19 cellular contexts compared by ENCODE assay signal in genomic region chr4:111494471-111494870, GRCh38.
DNase-seq lines count a peak whose midpoint lies in the region; ATAC-seq and TF ChIP-seq lines count a peak whose summit lies in the region.
"Had no signal": no experiment of that assay in that cellular context is flagged by ENCODE, and none has a peak within 500 bp of the region (broad histone marks: within the 10 kb centered on the region; RNA-seq: fewer than 3 reads in every experiment).

No MANE protein-coding gene starts in this region.

- no peaks in the 10 kb centered on the region for H3K79me2 ChIP-seq in ACC112 (ENCODE audit: control insufficient read depth, insufficient read depth, low read length, unreplicated experiment)

- no peaks in the 10 kb centered on the region for H3K27me3 ChIP-seq in ACC112 (ENCODE audit: insufficient read depth, low read length)
- H3K27me3 ChIP-seq in brain microvascular endothelial cell (replicated peaks), result no peaks in the 10 kb centered on the region
- H3K27me3 ChIP-seq in dorsolateral prefrontal cortex, result no peaks in the 10 kb centered on the region
- no peaks in the 10 kb centered on the region for H3K27me3 ChIP-seq in tibial artery
- H3K27me3 ChIP-seq: Peyer's patch had no signal

- no peak overlapping the region for H3K4me3 ChIP-seq in ACC112 (ENCODE audit: low read depth, low read length)
- H3K4me3 ChIP-seq in brain microvascular endothelial cell (ENCODE audit: low read depth, low read length), result no peak overlapping the region
- H3K4me3 ChIP-seq in dorsolateral prefrontal cortex, result no peak overlapping the region
- no peak overlapping the region for H3K4me3 ChIP-seq in tibial artery
- H3K4me3 ChIP-seq: HAP-1, Peyer's patch had no signal

- peaks cover 70% of the 10 kb centered on the region for H3K4me1 Mint-ChIP-seq in HFFc6 (ENCODE audit: low read depth)

- no peaks in the 10 kb centered on the region for H3K27me3 Mint-ChIP-seq in HFFc6 (ENCODE audit: insufficient read depth)
- H3K27me3 Mint-ChIP-seq: CD4-positive, alpha-beta T cell had no signal

- intact Hi-C loops in dorsolateral prefrontal cortex (cut with DNase I), result no loop called here
- intact Hi-C loops in tibial artery (cut with DNase I; ENCODE audit: low total_unique reads), result no loop called here

- DNase-seq in HFFc6, result peak; percentile 17
- DNase-seq in brain microvascular endothelial cell, result peak; percentile 2
- DNase-seq in iris pigment epithelial cell (ENCODE audit: low read depth), result peak; percentile 56
- no peak for DNase-seq in dorsolateral prefrontal cortex
- DNase-seq in tibial artery, result no peak
- DNase-seq in SW480 (ENCODE audit: low spot score), result no peak
- DNase-seq: CD4-positive, alpha-beta T cell; MV-4-11; NCI-H1694 treated with DMSO at 0.1 percent for 48 hours; NCI-H510A; NCI-H748 treated with DMSO at 0.1 percent for 48 hours; NK-92 treated with Interleukin-12 subunit alpha and Interleukin-12 subunit beta, amount 100 ng/mL, for 24 hours; Peyer's patch had no signal

- H3K36me3 Mint-ChIP-seq in HFFc6 (ENCODE audit: low read depth), result peaks cover 8% of the 10 kb centered on the region

- ATAC-seq in GM21360 (IDR thresholded peaks at IDR 0.05; ENCODE audit: unreplicated experiment), result no peak
- ATAC-seq: HepG2 had no signal

- H3K27ac Mint-ChIP-seq in HFFc6, result peak overlapping the region; percentile 66
- H3K27ac Mint-ChIP-seq: CD4-positive, alpha-beta T cell had no signal

- H3K9me3 Mint-ChIP-seq in HFFc6, result no peaks in the 10 kb centered on the region
- H3K9me3 Mint-ChIP-seq: CD4-positive, alpha-beta T cell had no signal

- in situ Hi-C loops in brain microvascular endothelial cell (cut with HindIII; ENCODE audit: low pct_ligation_motif_present, low sequenced_read_pairs), result no loop called here

- TF ChIP-seq CTCF in HFFc6 (IDR thresholded peaks at IDR 0.05), result no peak
- no peak for TF ChIP-seq CTCF in brain microvascular endothelial cell (IDR thresholded peaks at IDR 0.05; ENCODE audit: low read depth, low read length, missing control alignments)
- TF ChIP-seq CTCF in dorsolateral prefrontal cortex (IDR thresholded peaks at IDR 0.05 in 54 of 56, conservative IDR thresholded peaks at IDR 0.05 in 2 of 56; ENCODE audit: low read depth in 1 of 56, partially characterized antibody in 56 of 56), result no peak
- no peak for TF ChIP-seq CTCF in tibial artery (IDR thresholded peaks at IDR 0.05)

- peak overlapping the region; percentile 41 for H2AFZ ChIP-seq in ACC112 (ENCODE audit: low read length, unreplicated experiment)

- no peaks in the 10 kb centered on the region for H3K4me1 ChIP-seq in ACC112 (ENCODE audit: control insufficient read depth, insufficient read depth, low read length, unreplicated experiment)
- H3K4me1 ChIP-seq in tibial artery, result no peaks in the 10 kb centered on the region
- H3K4me1 ChIP-seq: HAP-1, Peyer's patch had no signal

- H3K4me3 Mint-ChIP-seq in HFFc6, result peak overlapping the region; percentile 60
- H3K4me3 Mint-ChIP-seq: CD4-positive, alpha-beta T cell had no signal

- no peaks in the 10 kb centered on the region for H3K9me3 ChIP-seq in tibial artery
- H3K9me3 ChIP-seq: HAP-1, Peyer's patch had no signal

- no peak overlapping the region for H3K27ac ChIP-seq in ACC112 (ENCODE audit: low read depth, low read length)
- H3K27ac ChIP-seq in brain microvascular endothelial cell, result no peak overlapping the region
- no peak overlapping the region for H3K27ac ChIP-seq in dorsolateral prefrontal cortex
- no peak overlapping the region for H3K27ac ChIP-seq in tibial artery
- H3K27ac ChIP-seq: 22Rv1, KMS-11, Peyer's patch had no signal

- H3K36me3 ChIP-seq in ACC112 (ENCODE audit: insufficient read depth, low read length) (no peaks in the 10 kb centered on the region), brain microvascular endothelial cell (replicated peaks) (no peaks in the 10 kb centered on the region), tibial artery (no peaks in the 10 kb centered on the region)
- H3K36me3 ChIP-seq: HAP-1, Peyer's patch had no signal

Comparison
In these comparisons a context has a peak if more than half of its experiments do, and no peak if none do; other contexts are left out.
1. DNase-seq: peak in HFFc6 (single experiment), brain microvascular endothelial cell (single experiment) and iris pigment epithelial cell (single experiment); none in dorsolateral prefrontal cortex (0 of 10), tibial artery (0 of 2) and SW480 (single experiment).